Comparison of ENCODE assay signal across 1 cellular context in genomic region chr17:63423251-63423950, GRCh38.
TF ChIP-seq lines count a peak whose summit lies in the region.

No MANE protein-coding gene starts in this region.

TF ChIP-seq in HepG2, 621 proteins besides CTCF, POLR2A, EP300 and RAD21:
- TF ChIP-seq HCFC1 (IDR thresholded peaks at IDR 0.05; ENCODE audit: low read depth, low read length) = no peak
- no peak for TF ChIP-seq ZNF207 (IDR thresholded peaks at IDR 0.05; ENCODE audit: borderline replicate concordance)
- 0 out of 2 replicates have a peak, but pooled peaks have one; percentile 33 for TF ChIP-seq CBX2 (IDR thresholded peaks at IDR 0.05; ENCODE audit: low read depth, low read length)
- no peak for TF ChIP-seq CBX2 (CRISPR knock-in tag; IDR thresholded peaks at IDR 0.05; ENCODE audit: low read depth)
TF ChIP-seq in HepG2: peak in this region for 1.
